ENCODE assay signal across 10 cellular contexts in the genomic region with DNA sequence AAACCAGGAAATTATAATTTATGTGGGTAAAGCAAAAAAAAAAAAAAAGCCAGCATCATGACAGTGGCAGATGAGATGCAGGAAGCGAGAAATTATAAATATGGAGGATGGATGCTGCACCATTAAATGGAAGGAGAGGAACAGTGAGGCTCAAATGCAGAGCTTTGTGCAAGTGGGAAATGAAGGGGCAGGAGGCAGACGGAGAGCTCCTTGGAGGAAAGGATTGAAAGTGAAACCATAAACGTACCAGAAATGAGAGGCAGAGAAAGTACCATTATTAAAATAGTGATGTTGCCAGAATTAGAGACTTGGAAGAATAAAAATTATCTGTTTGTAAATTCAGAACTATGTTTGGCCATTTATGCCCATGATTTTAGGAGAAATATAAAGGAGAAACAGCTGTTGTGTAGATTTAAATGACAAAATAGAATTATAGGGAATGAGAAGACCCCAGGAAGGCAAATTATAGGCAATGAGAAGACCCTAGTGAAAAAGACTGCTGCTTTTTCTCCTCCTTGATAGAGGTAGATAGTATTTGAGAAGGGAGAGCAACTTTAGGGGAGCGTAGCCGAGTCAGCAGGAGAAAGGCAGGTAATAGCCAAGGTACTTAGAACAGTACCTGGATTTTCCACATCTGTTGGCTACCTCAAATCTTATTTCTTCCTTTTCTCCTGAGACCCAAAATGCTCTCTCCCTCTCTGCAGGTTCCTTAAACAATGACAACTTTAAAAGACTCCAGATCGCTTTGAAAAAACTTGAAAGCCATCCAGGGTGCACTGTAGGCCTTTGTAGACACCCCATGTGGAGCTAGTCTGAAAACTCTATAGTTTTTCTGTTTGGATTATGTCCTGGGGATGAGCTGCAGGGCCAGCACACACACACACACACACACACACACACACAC.
DNase-seq lines count a peak whose midpoint lies in the region; TF ChIP-seq lines count a peak whose summit lies in the region.
"Had no signal": no experiment of that assay in that cellular context is flagged by ENCODE, and none has a peak within 500 bp of the region (broad histone marks: within the 10 kb centered on the region; RNA-seq: fewer than 3 reads in every experiment).

No MANE protein-coding gene starts in this region.

- peak overlapping the region; percentile 72 for H2AFZ ChIP-seq in parathyroid adenoma

- H3K36me3 ChIP-seq in MG63 (no peaks in the 10 kb centered on the region), parathyroid adenoma (ENCODE audit: control insufficient read depth, insufficient read depth, low read length) (no peaks in the 10 kb centered on the region), SJCRH30 (no peaks in the 10 kb centered on the region)

- no peak overlapping the region for H3K9ac ChIP-seq in parathyroid adenoma

- DNase-seq in AG10803 (ENCODE audit: low read depth) (peak; percentile 10), MG63 (no peak), fibroblast of gingiva (ENCODE audit: low read depth) (peak; percentile 9), OCI-M2 (lab: John Stamatoyannopoulos, UW; ENCODE audit: unreplicated experiment) (no peak), dermis blood vessel endothelial cell (no peak), NCI-H748 treated with DMSO at 0.1 percent for 48 hours (lab: John Stamatoyannopoulos, UW) (no peak), SJCRH30 (no peak)
- DNase-seq: activated naive CD4-positive, alpha-beta T cell; NCI-H526 had no signal

- H3K9me3 ChIP-seq in MG63 (no peaks in the 10 kb centered on the region), parathyroid adenoma (ENCODE audit: control insufficient read depth, low read length) (no peaks in the 10 kb centered on the region), SJCRH30 (replicated peaks) (no peaks in the 10 kb centered on the region)

- H3K27ac ChIP-seq in parathyroid adenoma (peak overlapping the region; percentile 90), SJCRH30 (no peak overlapping the region)

- TF ChIP-seq CTCF in AG10803 (conservative IDR thresholded peaks at IDR 0.05; ENCODE audit: low read length) (no peak), parathyroid adenoma (IDR thresholded peaks at IDR 0.05) (no peak)

- H3K27me3 ChIP-seq in MG63 (no peaks in the 10 kb centered on the region), parathyroid adenoma (ENCODE audit: control insufficient read depth, insufficient read depth, low read length) (no peaks in the 10 kb centered on the region), SJCRH30 (no peaks in the 10 kb centered on the region)

- H3K4me3 ChIP-seq in AG10803 (ENCODE audit: low read length) (peak overlapping the region; percentile 15; the same call in 1 of the 2 replicates), MG63 (peak overlapping the region; percentile 16), parathyroid adenoma (ENCODE audit: low read depth, low read length) (no peak overlapping the region), SJCRH30 (no peak overlapping the region)

- no peaks in the 10 kb centered on the region for H3K79me2 ChIP-seq in parathyroid adenoma

- H3K4me1 ChIP-seq in parathyroid adenoma (peaks cover 33% of the 10 kb centered on the region), SJCRH30 (no peaks in the 10 kb centered on the region)

- no peak overlapping the region for H3K4me2 ChIP-seq in parathyroid adenoma (ENCODE audit: low read length)

Comparison
In these comparisons a context has a peak if more than half of its experiments do, and no peak if none do; other contexts are left out.
1. DNase-seq: peak in AG10803 (single experiment) and fibroblast of gingiva (single experiment); none in MG63 (single experiment), OCI-M2 (single experiment), dermis blood vessel endothelial cell (single experiment), NCI-H748 treated with DMSO at 0.1 percent for 48 hours (single experiment) and SJCRH30 (0 of 2).
2. H3K4me3 ChIP-seq: peak in AG10803 (single experiment) and MG63 (single experiment); none in parathyroid adenoma (single experiment) and SJCRH30 (single experiment).